In the genomic region with DNA sequence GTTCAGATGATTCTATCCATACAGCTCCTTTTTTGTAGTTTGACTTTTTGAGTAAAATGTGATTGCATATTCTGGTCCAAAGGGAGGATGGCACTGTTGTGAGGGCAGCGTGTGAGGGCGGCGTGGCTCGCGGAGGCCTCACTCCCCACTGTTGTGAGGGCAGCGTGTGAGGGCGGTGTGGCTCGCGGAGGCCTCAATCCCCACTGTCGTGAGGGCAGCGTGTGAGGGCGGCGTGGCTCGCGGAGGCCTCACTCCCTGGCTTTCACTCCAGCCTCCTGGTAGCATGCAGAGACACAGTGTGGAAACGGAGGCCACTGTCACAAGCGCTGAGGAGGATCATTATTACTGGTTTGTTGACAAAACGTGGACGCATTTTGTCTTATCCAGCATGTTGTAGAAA, we compare ENCODE assay signal across 14 cellular contexts.
"Had no signal": no experiment of that assay in that cellular context is flagged by ENCODE, and none has a peak within 500 bp of the region (broad histone marks: within the 10 kb centered on the region; RNA-seq: fewer than 3 reads in every experiment).

No MANE protein-coding gene starts in this region.

- H3K27me3 ChIP-seq: pancreas, transverse colon had no signal

- FAIRE-seq: kidney, pancreas had no signal

- H3K9me3 Mint-ChIP-seq: central memory CD8-positive, alpha-beta T cell had no signal

- H3K36me3 ChIP-seq: pancreas, transverse colon had no signal

- DNase-seq: activated CD4-positive, CD25-positive, alpha-beta regulatory T cell treated with anti-CD3 and anti-CD28 coated beads, Interleukin-2, amount 50 U/mL, for 72 hours; activated CD8-positive, alpha-beta memory T cell treated with anti-CD3 and anti-CD28 coated beads, Interleukin-2, amount 50 U/mL, for 4 hours; activated CD8-positive, alpha-beta T cell treated with anti-CD3 and anti-CD28 coated beads for 36 hours; activated naive CD4-positive, alpha-beta T cell; dermis blood vessel endothelial cell; erythroblast; kidney; left ventricle myocardium inferior; pancreas; T-helper 2 cell; transverse colon had no signal

- ATAC-seq: activated CD8-positive, alpha-beta T cell treated with anti-CD3 and anti-CD28 coated beads for 36 hours; pancreas had no signal

- H3K4me3 Mint-ChIP-seq: activated CD8-positive, alpha-beta T cell treated with anti-CD3 and anti-CD28 coated beads for 36 hours; activated T-helper 1 cell treated with anti-CD3 and anti-CD28 coated beads, Interleukin-12 subunit alpha, Interleukin-12 subunit beta, Interleukin-2, Interleukin-4 antibody, amounts not matched to agents 30 ng/mL and 10 ng/mL and 1 ng/mL, durations not matched to agents 14 hours and 24 hours and 36 hours; central memory CD8-positive, alpha-beta T cell had no signal

- H3K9me3 ChIP-seq: pancreas had no signal

- H3K27me3 Mint-ChIP-seq: activated CD8-positive, alpha-beta T cell treated with anti-CD3 and anti-CD28 coated beads for 36 hours; central memory CD8-positive, alpha-beta T cell had no signal

- H3K4me3 ChIP-seq: left ventricle myocardium inferior, pancreas, skin epidermis, transverse colon had no signal

- H3K27ac Mint-ChIP-seq: activated T-helper 1 cell treated with anti-CD3 and anti-CD28 coated beads, Interleukin-12 subunit alpha, Interleukin-12 subunit beta, Interleukin-2, Interleukin-4 antibody, amounts not matched to agents 30 ng/mL and 10 ng/mL and 1 ng/mL, durations not matched to agents 14 hours and 24 hours and 36 hours had no signal

- H3K4me1 ChIP-seq: pancreas had no signal

- H3K27ac ChIP-seq: left ventricle myocardium inferior, pancreas, skin epidermis, transverse colon had no signal
